ENCODE assay signal across 9 cellular contexts in the genomic region with DNA sequence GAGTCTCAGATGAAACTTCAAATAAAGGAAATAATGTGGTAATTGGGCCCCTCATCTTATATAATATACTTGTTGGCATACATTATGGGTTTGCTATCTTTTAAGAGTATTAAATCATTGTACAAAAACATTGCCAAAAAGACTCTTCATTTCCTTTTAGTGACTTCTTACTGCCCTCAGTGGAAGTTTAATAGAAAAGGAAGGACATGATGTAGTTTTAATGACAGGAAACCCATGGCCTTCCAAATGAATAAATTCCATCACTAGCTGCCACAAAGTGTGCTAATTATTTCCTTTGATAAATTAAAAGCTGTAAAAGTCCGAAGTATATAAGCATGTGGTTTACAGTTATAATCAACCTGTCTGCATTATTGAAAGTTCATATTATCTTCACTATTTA.
"Had no signal": no experiment of that assay in that cellular context is flagged by ENCODE, and none has a peak within 500 bp of the region (broad histone marks: within the 10 kb centered on the region; RNA-seq: fewer than 3 reads in every experiment).

No MANE protein-coding gene starts in this region.

- H3K9me3 ChIP-seq: HAP-1 had no signal

- H3K4me2 ChIP-seq: GM23338 had no signal

- H3K9ac ChIP-seq: GM23248 had no signal

- H2AFZ ChIP-seq: GM23248, GM23338 had no signal

- H3K27ac ChIP-seq: GM23248 had no signal

- H3K36me3 ChIP-seq: HAP-1 had no signal

- DNase-seq: GM23248, GOT3, H7, H9, HCEC 1CT, HFFc6 had no signal

- H3K4me1 ChIP-seq: HAP-1 had no signal

- ATAC-seq: HCT116 had no signal

- H3K4me3 ChIP-seq: GM23248, GM23338, HAP-1 had no signal
